ENCODE assay signal across 1 cellular context in the genomic region with DNA sequence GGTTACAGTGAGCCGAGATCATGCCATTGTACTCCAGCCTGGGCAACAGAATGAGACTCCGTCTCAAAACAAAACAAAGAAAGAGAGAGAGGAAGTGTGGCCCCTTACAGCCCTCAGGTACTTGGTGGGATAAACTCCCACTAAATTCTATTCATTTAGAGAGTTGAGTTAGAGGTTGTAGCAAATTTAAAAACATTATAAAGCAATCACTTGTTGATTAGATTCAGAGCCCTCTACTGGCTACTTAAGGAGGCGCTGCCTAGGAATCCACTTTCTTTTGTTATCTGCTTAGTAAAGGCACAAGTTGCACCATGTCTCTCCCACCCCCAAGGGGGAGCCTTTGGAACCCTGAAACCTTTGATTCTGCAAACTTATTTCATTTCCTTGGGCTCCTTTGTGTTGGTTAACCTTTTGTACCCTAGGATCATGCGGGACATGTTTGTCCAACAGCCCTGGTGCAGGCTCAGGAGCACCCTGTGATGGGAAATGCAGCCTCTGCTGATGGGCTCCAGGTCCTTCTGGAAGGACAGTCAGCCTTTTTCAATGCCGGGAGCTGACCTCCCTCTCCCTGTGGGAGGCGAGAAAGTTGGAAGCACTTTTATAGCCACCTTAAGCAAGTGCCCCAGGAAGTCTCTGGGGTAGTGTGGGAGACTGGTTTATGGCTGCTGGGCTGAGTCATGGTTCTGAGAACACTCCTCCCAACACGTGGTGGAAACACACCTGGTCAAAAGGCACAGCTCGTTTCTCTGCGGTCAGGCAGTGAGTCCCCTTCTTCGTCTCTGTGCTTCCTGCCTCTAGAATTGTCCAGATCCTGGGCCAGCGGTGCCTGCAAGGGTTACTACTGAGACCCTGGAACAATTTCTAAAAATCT.
TF ChIP-seq lines count a peak whose summit lies in the region.

No MANE protein-coding gene starts in this region.

TF ChIP-seq in HepG2, 621 proteins besides CTCF, POLR2A, EP300 and RAD21 (continued from another document):
- TF ChIP-seq, protein P1, sequence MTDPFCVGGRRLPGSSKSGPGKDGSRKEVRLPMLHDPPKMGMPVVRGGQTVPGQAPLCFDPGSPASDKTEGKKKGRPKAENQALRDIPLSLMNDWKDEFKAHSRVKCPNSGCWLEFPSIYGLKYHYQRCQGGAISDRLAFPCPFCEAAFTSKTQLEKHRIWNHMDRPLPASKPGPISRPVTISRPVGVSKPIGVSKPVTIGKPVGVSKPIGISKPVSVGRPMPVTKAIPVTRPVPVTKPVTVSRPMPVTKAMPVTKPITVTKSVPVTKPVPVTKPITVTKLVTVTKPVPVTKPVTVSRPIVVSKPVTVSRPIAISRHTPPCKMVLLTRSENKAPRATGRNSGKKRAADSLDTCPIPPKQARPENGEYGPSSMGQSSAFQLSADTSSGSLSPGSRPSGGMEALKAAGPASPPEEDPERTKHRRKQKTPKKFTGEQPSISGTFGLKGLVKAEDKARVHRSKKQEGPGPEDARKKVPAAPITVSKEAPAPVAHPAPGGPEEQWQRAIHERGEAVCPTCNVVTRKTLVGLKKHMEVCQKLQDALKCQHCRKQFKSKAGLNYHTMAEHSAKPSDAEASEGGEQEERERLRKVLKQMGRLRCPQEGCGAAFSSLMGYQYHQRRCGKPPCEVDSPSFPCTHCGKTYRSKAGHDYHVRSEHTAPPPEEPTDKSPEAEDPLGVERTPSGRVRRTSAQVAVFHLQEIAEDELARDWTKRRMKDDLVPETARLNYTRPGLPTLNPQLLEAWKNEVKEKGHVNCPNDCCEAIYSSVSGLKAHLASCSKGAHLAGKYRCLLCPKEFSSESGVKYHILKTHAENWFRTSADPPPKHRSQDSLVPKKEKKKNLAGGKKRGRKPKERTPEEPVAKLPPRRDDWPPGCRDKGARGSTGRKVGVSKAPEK (CRISPR knock-in tag; IDR thresholded peaks at IDR 0.05; ENCODE audit: borderline replicate concordance) = peak; percentile 66; the same call in 1 of the 2 replicates
- TF ChIP-seq ARNT2 (CRISPR knock-in tag; IDR thresholded peaks at IDR 0.05; ENCODE audit: low read depth) (0 out of 2 replicates have a peak, but pooled peaks have one; percentile 51), ZNF547 (CRISPR knock-in tag; IDR thresholded peaks at IDR 0.05) (0 out of 2 replicates have a peak, but pooled peaks have one; percentile 13), MAFG (CRISPR knock-in tag; IDR thresholded peaks at IDR 0.05) (0 out of 2 replicates have a peak, but pooled peaks have one; percentile 34), ATAD3A (CRISPR knock-in tag; IDR thresholded peaks at IDR 0.05) (no peak), HDAC6 (IDR thresholded peaks at IDR 0.05; ENCODE audit: low read depth, low read length) (no peak), RFXAP (CRISPR knock-in tag; IDR thresholded peaks at IDR 0.05; ENCODE audit: borderline replicate concordance) (no peak), NFKB2 (CRISPR knock-in tag; IDR thresholded peaks at IDR 0.05; ENCODE audit: borderline replicate concordance) (no peak), MED13 (CRISPR knock-in tag; IDR thresholded peaks at IDR 0.05) (no peak), BCL6 (CRISPR knock-in tag; IDR thresholded peaks at IDR 0.05) (no peak; the same call in 1 of the 2 replicates), ZFP36L1 (CRISPR knock-in tag; IDR thresholded peaks at IDR 0.05) (0 out of 2 replicates have a peak, but pooled peaks have one; percentile 20), CREM (IDR thresholded peaks at IDR 0.05) (peak; percentile 0; the same call in 1 of the 2 replicates), CREM (CRISPR knock-in tag; IDR thresholded peaks at IDR 0.05) (no peak), ZNF12 (CRISPR knock-in tag; IDR thresholded peaks at IDR 0.05) (no peak), RXRB (CRISPR knock-in tag; IDR thresholded peaks at IDR 0.05; ENCODE audit: borderline replicate concordance) (no peak)
